ENCODE assay signal across 28 cellular contexts in the genomic region with DNA sequence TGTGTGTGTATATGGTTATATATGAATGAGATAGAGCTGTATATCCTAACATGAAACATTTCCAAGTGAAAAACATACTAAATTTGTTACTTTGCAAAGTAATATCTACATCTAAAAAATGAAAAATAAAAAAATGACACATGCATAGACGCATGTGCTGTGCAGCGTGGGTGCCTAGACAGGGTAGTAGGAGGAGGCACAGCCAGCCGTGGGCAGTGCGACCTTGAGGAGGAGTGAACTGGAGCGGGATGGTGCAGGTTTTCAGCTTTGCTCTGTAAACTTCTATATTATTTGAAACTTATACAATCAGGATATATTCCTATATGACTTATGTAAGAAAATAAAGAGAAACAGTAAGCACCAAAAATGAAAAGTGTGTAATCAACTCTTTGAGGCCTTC. TPM values are rescaled to one million over a fixed set of nuclear protein-coding genes. Genes with fewer than 3 reads are reported as not detected.
DNase-seq lines count a peak whose midpoint lies in the region; ATAC-seq and TF ChIP-seq lines count a peak whose summit lies in the region.
"Had no signal": no experiment of that assay in that cellular context is flagged by ENCODE, and none has a peak within 500 bp of the region (broad histone marks: within the 10 kb centered on the region; RNA-seq: fewer than 3 reads in every experiment).

No MANE protein-coding gene starts in this region.

- CTCF ChIA-PET in activated CD8-positive, alpha-beta memory T cell treated with anti-CD3 and anti-CD28 coated beads, Interleukin-2, amount 10 ng/mL, durations not matched to agents 7 days and 5 days (lab: Charles Lee) = interaction anchor here (1.1 to 17.4 kb wide), 6 partner anchors 9 to 59 kb away, joined by 3 to 353 read pairs (median 4); no protein-coding TSS in a partner anchor

- H3K36me3 ChIP-seq in left ventricle myocardium inferior (no peaks in the 10 kb centered on the region), heart right ventricle (no peaks in the 10 kb centered on the region), breast epithelium (no peaks in the 10 kb centered on the region)
- H3K36me3 ChIP-seq: sigmoid colon had no signal

- no peaks in the 10 kb centered on the region for H3K27me3 ChIP-seq in left ventricle myocardium inferior (ENCODE audit: low read depth)
- no peaks in the 10 kb centered on the region for H3K27me3 ChIP-seq in heart right ventricle
- no peaks in the 10 kb centered on the region for H3K27me3 ChIP-seq in layer of hippocampus (ENCODE audit: control insufficient read depth, insufficient read depth, low read length)
- H3K27me3 ChIP-seq in breast epithelium = no peaks in the 10 kb centered on the region
- H3K27me3 ChIP-seq: sigmoid colon had no signal

- TF ChIP-seq POLR2A in breast epithelium (IDR thresholded peaks at IDR 0.05) = no peak

- TF ChIP-seq CTCF in left ventricle myocardium inferior (IDR thresholded peaks at IDR 0.05; ENCODE audit: borderline replicate concordance) (no peak), heart right ventricle (IDR thresholded peaks at IDR 0.05) (no peak), breast epithelium (IDR thresholded peaks at IDR 0.05) (no peak)

- WGBS in heart right ventricle, 2 donors = 95 to 97% methylated on average over 5 of the region's 5 CpGs

- H3K4me3 ChIP-seq in left ventricle myocardium inferior = no peak overlapping the region
- H3K4me3 ChIP-seq in heart right ventricle = no peak overlapping the region
- H3K4me3 ChIP-seq in breast epithelium = no peak overlapping the region
- H3K4me3 ChIP-seq: sigmoid colon had no signal

- no peaks in the 10 kb centered on the region for H3K9me3 ChIP-seq in left ventricle myocardium inferior (replicated peaks)
- H3K9me3 ChIP-seq in heart right ventricle = no peaks in the 10 kb centered on the region
- H3K9me3 ChIP-seq in breast epithelium = no peaks in the 10 kb centered on the region
- H3K9me3 ChIP-seq: Caco-2, sigmoid colon had no signal

- H3K4me1 ChIP-seq in left ventricle myocardium inferior (peaks cover 46% of the 10 kb centered on the region), heart right ventricle (peaks cover 4 to 69% (median 24%) of the 10 kb centered on the region in 9 donors), breast epithelium (peaks cover 0 to under 1% of the 10 kb centered on the region in 2 donors)
- H3K4me1 ChIP-seq: Caco-2 had no signal

- H3K36me3 Mint-ChIP-seq in activated CD8-positive, alpha-beta memory T cell treated with anti-CD3 and anti-CD28 coated beads, Interleukin-2, amount 10 ng/mL, durations not matched to agents 7 days and 5 days = no peaks in the 10 kb centered on the region
- H3K36me3 Mint-ChIP-seq: type B pancreatic cell had no signal

- H3K9me3 Mint-ChIP-seq in activated CD8-positive, alpha-beta memory T cell treated with anti-CD3 and anti-CD28 coated beads, Interleukin-2, amount 10 ng/mL, durations not matched to agents 7 days and 5 days (ENCODE audit: low read depth) = no peaks in the 10 kb centered on the region
- H3K9me3 Mint-ChIP-seq: T-helper 2 cell treated with Interferon-gamma antibody and Interleukin-4, amounts not matched to agents 5 μg/mL and 100 μg/mL, for 36 hours; type B pancreatic cell had no signal

- intact Hi-C loops in left ventricle myocardium inferior (cut with micrococcal nuclease) (no loop called here), heart right ventricle (cut with DNase I) (loop anchor here in 3 of 10 donors (5.0 kb wide), 3 partner anchors 35 to 195 kb away; no protein-coding TSS in a partner anchor), breast epithelium (cut with DNase I; ENCODE audit: low total_unique reads) (no loop called here)

- no peak overlapping the region for H3K4me3 Mint-ChIP-seq in activated CD8-positive, alpha-beta memory T cell treated with anti-CD3 and anti-CD28 coated beads, Interleukin-2, amount 10 ng/mL, durations not matched to agents 7 days and 5 days

- H3K27ac ChIP-seq in left ventricle myocardium inferior (replicated peaks) (peak overlapping the region; percentile 95), heart right ventricle (peak overlapping the region in 3 of 10 donors; percentile 33 to 97 (median 85)), layer of hippocampus (ENCODE audit: low read depth, low read length) (peak overlapping the region; percentile 63), substantia nigra (ENCODE audit: low read depth, low read length, poor library complexity, severe bottlenecking) (peak overlapping the region; percentile 66), breast epithelium (peak overlapping the region in 1 of 2 donors; percentile 80)

- peaks cover 45% of the 10 kb centered on the region for H3K4me1 Mint-ChIP-seq in activated CD8-positive, alpha-beta memory T cell treated with anti-CD3 and anti-CD28 coated beads, Interleukin-2, amount 10 ng/mL, durations not matched to agents 7 days and 5 days

- ATAC-seq in heart right ventricle (no peak), GM19023 (IDR thresholded peaks at IDR 0.05; ENCODE audit: unreplicated experiment) (no peak)
- ATAC-seq in activated CD8-positive, alpha-beta memory T cell treated with anti-CD3 and anti-CD28 coated beads, Interleukin-2, amount 10 ng/mL, durations not matched to agents 7 days and 5 days = no peak
- ATAC-seq: Panc1 had no signal

- no peak for DNase-seq in left ventricle myocardium inferior
- no peak for DNase-seq in heart right ventricle
- no peak for DNase-seq in activated CD8-positive, alpha-beta memory T cell treated with anti-CD3 and anti-CD28 coated beads, Interleukin-2, amount 10 ng/mL, durations not matched to agents 7 days and 5 days
- DNase-seq in substantia nigra (lab: John Stamatoyannopoulos, UW) = no peak
- no peak for DNase-seq in NCI-H1048 (lab: John Stamatoyannopoulos, UW)
- DNase-seq in breast epithelium (ENCODE audit: low spot score in 2 of 2) = no peak
- DNase-seq: ACHN; activated CD4-positive, alpha-beta T cell treated with anti-CD3 and anti-CD28 coated beads for 1 hour; activated naive CD4-positive, alpha-beta T cell treated with anti-CD3 and anti-CD28 coated beads, Interleukin-2, amount 50 U/mL, for 16 hours; aorta; Caco-2; cortex of kidney; DMS79; GDM1; glutamatergic neuron; NCI-H146; NCI-H2107; NCI-H446; NCI-H748 treated with DMSO at 0.1 percent for 48 hours; Right ventricle myocardium superior; sigmoid colon; stimulated activated CD4-positive, alpha-beta T cell treated with anti-CD3 and anti-CD28 coated beads, Interleukin-4, amount 100 ng/mL, for 24 hours had no signal

- peak overlapping the region; percentile 53 for H3K27ac Mint-ChIP-seq in activated CD8-positive, alpha-beta memory T cell treated with anti-CD3 and anti-CD28 coated beads, Interleukin-2, amount 10 ng/mL, durations not matched to agents 7 days and 5 days
- H3K27ac Mint-ChIP-seq: progenitor cell of endocrine pancreas; T-helper 2 cell treated with Interferon-gamma antibody and Interleukin-4, amounts not matched to agents 5 μg/mL and 100 μg/mL, for 36 hours; type B pancreatic cell had no signal

- no peaks in the 10 kb centered on the region for H3K27me3 Mint-ChIP-seq in activated CD8-positive, alpha-beta memory T cell treated with anti-CD3 and anti-CD28 coated beads, Interleukin-2, amount 10 ng/mL, durations not matched to agents 7 days and 5 days
- H3K27me3 Mint-ChIP-seq: type B pancreatic cell had no signal

RNA-seq across cellular contexts. Expression of a gene that starts 15.0 kb away (rescaled TPM):
- 139 TPM for total RNA-seq in left ventricle myocardium inferior
- total RNA-seq in heart right ventricle = 100 to 1,000 TPM in 7 of 10 donors, 10 to 100 TPM in 3; 68.7 to 156 (median 111) TPM
- polyA plus RNA-seq in heart right ventricle = 100 to 1,000 TPM in 1 of 2 donors, 10 to 100 TPM in 1; 51.6 to 116 TPM
- 10 to 100 TPM; 65.3 to 67.1 TPM for total RNA-seq in activated CD8-positive, alpha-beta memory T cell treated with anti-CD3 and anti-CD28 coated beads, Interleukin-2, amount 10 ng/mL, durations not matched to agents 7 days and 5 days
- 100 to 1,000 TPM in 1 of 3 donors, 10 to 100 TPM in 2; 42.1 to 106 (median 72.8) TPM for total RNA-seq in breast epithelium
